23 cellular contexts compared by ENCODE assay signal in the genomic region with DNA sequence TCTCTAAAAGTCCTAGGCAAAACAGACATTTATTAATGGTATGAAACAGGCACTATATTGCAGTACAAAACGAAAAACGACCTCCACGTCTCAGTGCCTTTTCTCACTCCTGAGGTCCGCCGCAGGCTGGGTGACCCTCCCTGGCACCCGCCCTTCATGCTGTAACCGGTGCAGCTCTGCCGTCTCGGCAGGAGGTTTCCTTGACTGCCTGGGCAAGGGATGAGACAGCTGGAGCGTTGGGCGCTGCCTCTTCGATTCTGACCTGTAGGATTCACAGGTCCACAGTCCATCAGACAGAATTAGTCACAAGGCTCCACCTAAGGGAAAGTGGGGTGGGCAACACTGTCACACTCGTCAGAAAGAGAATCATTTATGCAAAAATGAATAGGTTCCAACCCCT. TPM values are rescaled to one million over a fixed set of nuclear protein-coding genes. Genes with fewer than 3 reads are reported as not detected.
A peak's percentile ranks its signal among the peaks of the same experiment; 100 is the strongest.
DNase-seq lines count a peak whose midpoint lies in the region; ATAC-seq, FAIRE-seq and TF ChIP-seq lines count a peak whose summit lies in the region.
"Had no signal": no experiment of that assay in that cellular context is flagged by ENCODE, and none has a peak within 500 bp of the region (broad histone marks: within the 10 kb centered on the region; RNA-seq: fewer than 3 reads in every experiment).

No MANE protein-coding gene starts in this region.

- 82 to 91% methylated on average over 13 of the region's 13 CpGs for WGBS in lung, 2 donors

- H3K4me1 ChIP-seq in lung (ENCODE audit: control insufficient read depth in 2 of 2, insufficient read depth in 2 of 2, low read length in 2 of 2) = no peaks in the 10 kb centered on the region
- H3K4me1 ChIP-seq: HAP-1 had no signal

- peak; percentile 22 for DNase-seq in NCI-H146 (lab: John Stamatoyannopoulos, UW)
- no peak for DNase-seq in NCI-H146 treated with DMSO at 0.1 percent for 48 hours (lab: John Stamatoyannopoulos, UW; ENCODE audit: unreplicated experiment)
- DNase-seq in D721Med (ENCODE audit: insufficient read length, low spot score) = peak; percentile 35
- DNase-seq in NCI-H2227 treated with DMSO at 0.1 percent for 48 hours (lab: John Stamatoyannopoulos, UW) = peak; percentile 2
- DNase-seq in lung (ENCODE audit: low spot score) = peak; percentile 22
- no peak for DNase-seq in AML-193 (lab: John Stamatoyannopoulos, UW)
- DNase-seq: BE2C; CD4-positive, alpha-beta T cell; CD8-positive, alpha-beta memory T cell; DMS53; DMS79 treated with DMSO at 0.1 percent for 48 hours; GF-D8; GOT3; HFFc6 had no signal

- H3K36me3 ChIP-seq in lung (ENCODE audit: control insufficient read depth in 2 of 2, insufficient read depth in 2 of 2, low read length in 2 of 2) = no peaks in the 10 kb centered on the region
- H3K36me3 ChIP-seq: BE2C; BLaER1 treated with 17β-estradiol and CSF1 and Interleukin-3, amounts not matched to agents 10 nM and 100 nM; HAP-1 had no signal

- H3K27me3 ChIP-seq in lung (ENCODE audit: control insufficient read depth, insufficient read depth) = no peaks in the 10 kb centered on the region
- H3K27me3 ChIP-seq: BE2C; BLaER1 treated with 17β-estradiol and CSF1 and Interleukin-3, amounts not matched to agents 10 nM and 100 nM had no signal

- TF ChIP-seq CTCF in D721Med (IDR thresholded peaks at IDR 0.05; ENCODE audit: insufficient read depth, missing control alignments) (no peak), lung (IDR thresholded peaks at IDR 0.05; ENCODE audit: control extremely low read depth, extremely low read depth) (no peak)

- no peak for ATAC-seq in lung (ENCODE audit: insufficient read depth, low FRiP score)
- no peak for ATAC-seq in HG02852 (IDR thresholded peaks at IDR 0.05; ENCODE audit: unreplicated experiment)
- ATAC-seq in HG02981 (IDR thresholded peaks at IDR 0.05; ENCODE audit: unreplicated experiment) = no peak

- H3K27ac ChIP-seq in lung (ENCODE audit: low read depth in 1 of 2, low read length in 1 of 2) = no peak overlapping the region
- H3K27ac ChIP-seq: 22Rv1; BLaER1 treated with 17β-estradiol and CSF1 and Interleukin-3, amounts not matched to agents 10 nM and 100 nM had no signal

- H3K9me3 ChIP-seq in lung (ENCODE audit: control insufficient read depth in 2 of 2, insufficient read depth in 1 of 2, low read length in 1 of 2) = no peaks in the 10 kb centered on the region
- H3K9me3 ChIP-seq: BE2C, HAP-1 had no signal

- FAIRE-seq in D721Med (lab: Jason Lieb, UNC) = no peak
- FAIRE-seq: A204.1, GM12891, GM18507, H54 had no signal

- no peak overlapping the region for H3K4me3 ChIP-seq in lung
- H3K4me3 ChIP-seq: BLaER1 treated with 17β-estradiol and CSF1 and Interleukin-3, amounts not matched to agents 10 nM and 100 nM; HAP-1 had no signal

RNA-seq across cellular contexts. Expression of gene ZBTB18, which starts 23.6 kb away (rescaled TPM):
- 10 to 100 TPM; 21.0 to 21.3 TPM for total RNA-seq in lung
- 10 to 100 TPM in 1 of 2 donors, 1 to 10 TPM in 1; 8.9 to 15.8 TPM for polyA plus RNA-seq in lung

Comparison
In these comparisons a context has a peak if more than half of its experiments do, and no peak if none do; other contexts are left out.
1. DNase-seq: peak in NCI-H146 (single experiment), D721Med (single experiment), NCI-H2227 treated with DMSO at 0.1 percent for 48 hours (single experiment) and lung (single experiment); none in NCI-H146 treated with DMSO at 0.1 percent for 48 hours (single experiment) and AML-193 (0 of 2).